15 cellular contexts compared by ENCODE assay signal in the genomic region with DNA sequence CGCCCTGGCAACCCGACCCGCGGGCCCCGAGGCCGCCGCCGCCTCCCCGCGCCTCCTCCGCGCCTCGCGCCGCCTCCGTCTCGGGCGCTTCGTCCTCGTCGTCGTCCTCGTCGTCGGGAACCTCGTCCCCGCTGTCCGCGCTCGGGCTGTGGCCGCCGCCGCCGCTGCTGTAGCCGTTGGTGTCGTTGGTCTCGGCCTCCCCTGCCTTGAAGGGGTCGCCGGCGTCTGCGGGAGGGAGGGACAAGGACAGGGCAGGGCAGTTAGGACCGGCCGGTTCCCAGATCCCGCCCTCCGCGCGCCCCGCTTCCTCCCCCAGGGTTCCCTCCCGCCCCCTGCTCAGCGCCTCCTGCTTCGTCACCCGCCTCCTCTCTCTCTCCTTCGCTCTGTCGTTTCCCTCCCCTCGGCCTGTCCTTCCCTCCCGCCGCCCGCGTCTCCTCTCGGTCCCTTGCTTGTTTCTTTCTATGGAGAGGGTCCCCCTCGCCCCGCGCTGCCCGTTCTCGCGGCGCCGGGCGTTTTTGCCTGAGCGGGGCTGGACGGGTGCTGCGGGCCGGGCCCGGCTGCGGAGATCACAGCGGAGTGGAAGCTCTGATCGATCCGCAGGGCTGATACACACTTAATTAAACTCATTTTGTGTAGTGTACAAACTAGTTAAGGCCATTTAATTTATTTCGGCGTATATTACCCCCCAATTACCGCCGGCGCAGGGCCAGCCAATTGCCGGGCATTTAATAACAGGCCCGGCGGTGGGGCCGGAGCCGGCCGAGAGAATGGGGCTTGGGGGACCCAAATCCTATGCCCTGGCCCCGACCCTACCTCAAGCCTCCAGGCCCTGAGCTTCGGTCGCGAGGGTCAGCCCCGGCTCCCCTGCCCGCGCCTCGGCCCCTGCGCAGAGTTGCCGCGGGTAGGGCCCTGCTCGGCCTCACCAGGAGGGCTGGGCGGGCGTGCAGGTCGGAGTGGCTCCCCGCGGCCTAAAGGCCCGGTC. TPM values are rescaled to one million over a fixed set of nuclear protein-coding genes. Genes with fewer than 3 reads are reported as not detected.
DNase-seq lines count a peak whose midpoint lies in the region; ATAC-seq, FAIRE-seq and TF ChIP-seq lines count a peak whose summit lies in the region.
"Had no signal": no experiment of that assay in that cellular context is flagged by ENCODE, and none has a peak within 500 bp of the region (broad histone marks: within the 10 kb centered on the region; RNA-seq: fewer than 3 reads in every experiment).

No MANE protein-coding gene starts in this region.

- no peak overlapping the region for H3K4me2 ChIP-seq in neural cell (ENCODE audit: low read length)
- H3K4me2 ChIP-seq: PC-9 had no signal

- H3K36me3 ChIP-seq in BE2C: no peaks in the 10 kb centered on the region
- H3K36me3 ChIP-seq in neural cell (ENCODE audit: insufficient read depth, low read length): no peaks in the 10 kb centered on the region

- H3K4me1 ChIP-seq in BE2C: no peaks in the 10 kb centered on the region

- TF ChIP-seq RAD21 in neural cell (conservative IDR thresholded peaks at IDR 0.05): no peak

- TF ChIP-seq EP300 in neural cell (conservative IDR thresholded peaks at IDR 0.05; ENCODE audit: poor library complexity, severe bottlenecking): no peak

- H3K27me3 ChIP-seq in BE2C (peaks cover 86% of the 10 kb centered on the region), neural cell (ENCODE audit: insufficient read depth, low read depth, low read length) (peaks cover 80% of the 10 kb centered on the region)

- TF ChIP-seq CTCF in BE2C (IDR thresholded peaks at IDR 0.05; ENCODE audit: low read depth, low read length) (no peak), neural cell (IDR thresholded peaks at IDR 0.05; ENCODE audit: poor library complexity, severe bottlenecking) (no peak)

- H4K20me1 ChIP-seq in neural cell (ENCODE audit: insufficient read depth): no peaks in the 10 kb centered on the region

- TF ChIP-seq POLR2A in GM12892 (IDR thresholded peaks at IDR 0.05; ENCODE audit: low read depth, low read length): no peak

- DNase-seq in BE2C (peak; percentile 5), GM12892 (ENCODE audit: insufficient read length) (peak; percentile 24), astrocyte of the hippocampus (ENCODE audit: low read depth, low spot score) (peak; percentile 12), hippocampal formation (lab: John Stamatoyannopoulos, UW) (no peak), NCI-H510A treated with DMSO at 0.1 percent for 48 hours (lab: John Stamatoyannopoulos, UW) (no peak)
- DNase-seq: Calu3; cortex of kidney; nucleus accumbens; PC-9; stimulated activated CD4-positive, alpha-beta T cell treated with anti-CD3 and anti-CD28 coated beads, Interleukin-1b, Interleukin-23, amount 100 ng/mL, for 48 hours had no signal

- H3K27ac ChIP-seq in neural cell (ENCODE audit: low read length): no peak overlapping the region
- H3K27ac ChIP-seq: PC-9 had no signal

- H3K4me3 ChIP-seq in BE2C (ENCODE audit: low read depth, low read length) (no peak overlapping the region), neural cell (ENCODE audit: low read length) (no peak overlapping the region)
- H3K4me3 ChIP-seq: GM12878, PC-9 had no signal

- FAIRE-seq in GM12892 (lab: Jason Lieb, UNC): no peak
- FAIRE-seq: GM12878 had no signal

- H3K79me2 ChIP-seq in neural cell (replicated peaks; ENCODE audit: insufficient read depth, low read length): no peaks in the 10 kb centered on the region

- no peak for ATAC-seq in HG02938 (IDR thresholded peaks at IDR 0.05; ENCODE audit: unreplicated experiment)
- ATAC-seq: GM12878; left colon; stimulated activated naive CD8-positive, alpha-beta T cell treated with anti-CD3 and anti-CD28 coated beads, Interleukin-15, amount 100 ng/mL, for 72 hours had no signal

- no peaks in the 10 kb centered on the region for H3K9me2 ChIP-seq in neural cell (ENCODE audit: insufficient read depth, low read length)

- H3K9ac ChIP-seq in neural cell (ENCODE audit: low read length): no peak overlapping the region

- H3K9me3 ChIP-seq in BE2C (no peaks in the 10 kb centered on the region), neural cell (ENCODE audit: low read length) (peaks cover 17% of the 10 kb centered on the region)

- no peaks in the 10 kb centered on the region for H3F3A ChIP-seq in neural cell (ENCODE audit: insufficient read depth, low read length, poor library complexity, severe bottlenecking)

- no peak overlapping the region for H2AFZ ChIP-seq in neural cell (ENCODE audit: low read depth, low read length)
- H2AFZ ChIP-seq: PC-9 had no signal

TF ChIP-seq in neural cell, 6 proteins besides CTCF, POLR2A, EP300 and RAD21:
- peak; percentile 86 for TF ChIP-seq EZH2 (IDR thresholded peaks at IDR 0.05; ENCODE audit: borderline replicate concordance, insufficient read depth, low read length, poor library complexity, severe bottlenecking)
- no peak for TF ChIP-seq TAF1 (IDR thresholded peaks at IDR 0.05; ENCODE audit: low read depth)
- TF ChIP-seq SMC3 (conservative IDR thresholded peaks at IDR 0.05; ENCODE audit: poor library complexity): no peak
TF ChIP-seq in neural cell: peak in this region for 1.

RNA-seq across cellular contexts. Expression of gene NKX1-1, which starts 2.4 kb away (rescaled TPM):
- not detected for polyA plus RNA-seq in BE2C (2012; ENCODE audit: insufficient read depth, insufficient read length, low read depth)
- not detected for polyA plus RNA-seq in GM12892 (2012; ENCODE audit: missing spikeins)
- not detected in 2 replicates for polyA plus RNA-seq in neural cell
- polyA minus RNA-seq in neural cell: not detected in 2 replicates
- polyA plus RNA-seq: GM12878 had no signal

RNA-seq across cellular contexts. Expression of gene UVSSA, which starts 56.9 kb away (rescaled TPM):
- 32.7 TPM for polyA plus RNA-seq in BE2C (2012; ENCODE audit: insufficient read depth, insufficient read length, low read depth)
- 12.7 TPM for polyA plus RNA-seq in GM12892 (2012; ENCODE audit: missing spikeins)
- 11.6 and 13.3 TPM in 2 replicates for polyA plus RNA-seq in neural cell
- polyA minus RNA-seq in neural cell: 16.4 and 17.8 TPM in 2 replicates

Comparison
In these comparisons a context has a peak if more than half of its experiments do, and no peak if none do; other contexts are left out.
1. DNase-seq: peak in BE2C (single experiment), GM12892 (single experiment) and astrocyte of the hippocampus (single experiment); none in hippocampal formation (0 of 2) and NCI-H510A treated with DMSO at 0.1 percent for 48 hours (single experiment).